In genomic region chr4:141133146-141134006, GRCh38 we compare ENCODE assay signal across 8 cellular contexts. TPM values are rescaled to one million over a fixed set of nuclear protein-coding genes. Genes with fewer than 3 reads are reported as not detected.
DNase-seq lines count a peak whose midpoint lies in the region; ATAC-seq and TF ChIP-seq lines count a peak whose summit lies in the region.

Gene RNF150 (minus strand): TSS chr4:141133469.

- H3K79me2 ChIP-seq in DND-41 (ENCODE audit: insufficient read depth, low read length) (no peaks in the 10 kb centered on the region), KMS-11 (ENCODE audit: insufficient read depth, low read depth) (no peaks in the 10 kb centered on the region)

- H3K27me3 ChIP-seq in DND-41 (ENCODE audit: insufficient read depth, low read length, poor library complexity) (peaks cover 21% of the 10 kb centered on the region), KMS-11 (ENCODE audit: insufficient read depth, low read depth) (no peaks in the 10 kb centered on the region; the same call in 1 of the 2 replicates), Panc1 (ENCODE audit: control insufficient read depth, insufficient read depth, low read length) (peaks cover 2% of the 10 kb centered on the region; the same call in 1 of the 2 replicates)

- no peak within 1 kb of the TSS for H3K9ac ChIP-seq in DND-41 (ENCODE audit: low read depth, low read length)
- H3K9ac ChIP-seq in KMS-11 = peak within 1 kb of the TSS; percentile 47; the same call in 1 of the 2 replicates

- peak; percentile 35; the same call in 1 of the 3 replicates for ATAC-seq in DND-41 (ENCODE audit: insufficient read depth, low read depth)
- peak; percentile 73 for ATAC-seq in GM21717 (IDR thresholded peaks at IDR 0.05; ENCODE audit: unreplicated experiment)
- peak; percentile 88 for ATAC-seq in Panc1

- peak; percentile 25 for TF ChIP-seq CTCF in DND-41 (IDR thresholded peaks at IDR 0.05; ENCODE audit: borderline replicate concordance, extremely low read depth, low read length, poor library complexity, severe bottlenecking)
- TF ChIP-seq CTCF in KMS-11 (conservative IDR thresholded peaks at IDR 0.05; ENCODE audit: low read depth, low read length) = peak; percentile 91
- peak; percentile 78 for TF ChIP-seq CTCF in Panc1 (IDR thresholded peaks at IDR 0.05)
- peak; percentile 81 for TF ChIP-seq CTCF in astrocyte of the spinal cord (IDR thresholded peaks at IDR 0.05; ENCODE audit: low read depth, low read length)

- no TSS peak for BruUV-seq in Panc1 (replicated peaks; lab: Mats Ljungman, UMichigan)

- H3K4me3 ChIP-seq in DND-41 (ENCODE audit: low read depth in 1 of 2, low read length in 2 of 2) (no peak within 1 kb of the TSS), KMS-11 (IDR thresholded peaks at IDR 0.05; ENCODE audit: insufficient read depth, low read depth, low read length) (no peak within 1 kb of the TSS), Panc1 (ENCODE audit: low read depth in 2 of 2, low read length in 2 of 2) (peak within 1 kb of the TSS; percentile 43 to 52), astrocyte of the spinal cord (ENCODE audit: low read depth, low read length) (peak within 1 kb of the TSS; percentile 77)

- H2AFZ ChIP-seq in DND-41 (ENCODE audit: low read depth, low read length) (no peak within 1 kb of the TSS), KMS-11 (ENCODE audit: low read depth) (peak within 1 kb of the TSS; percentile 95)

- H3K4me2 ChIP-seq in DND-41 (ENCODE audit: insufficient read depth, low read length) (no peak within 1 kb of the TSS), KMS-11 (peak within 1 kb of the TSS; percentile 79)

- POLR2A ChIA-PET in Panc1 (lab: Charles Lee) = no interaction called here

- H3K27ac ChIP-seq in DND-41 (ENCODE audit: low read length) = no peak within 1 kb of the TSS
- H3K27ac ChIP-seq in KMS-11 = no peak within 1 kb of the TSS
- H3K27ac ChIP-seq in Panc1 (ENCODE audit: low read length) = no peak within 1 kb of the TSS

- H3K9me3 ChIP-seq in DND-41 (ENCODE audit: insufficient read depth, low read length, severe bottlenecking) (no peaks in the 10 kb centered on the region), Panc1 (ENCODE audit: control insufficient read depth, insufficient read depth, low read depth, low read length) (no peaks in the 10 kb centered on the region)

- no peaks in the 10 kb centered on the region for H3K36me3 ChIP-seq in DND-41 (ENCODE audit: insufficient read depth, low read length)
- H3K36me3 ChIP-seq in KMS-11 (ENCODE audit: insufficient read depth) = no peaks in the 10 kb centered on the region
- no peaks in the 10 kb centered on the region for H3K36me3 ChIP-seq in Panc1 (ENCODE audit: control insufficient read depth, insufficient read depth, low read length)

- in situ Hi-C loops in Panc1 (cut with HindIII; ENCODE audit: low pct_unique_long_range_greater_than_20kb, low sequenced_read_pairs) (no loop called here), astrocyte of the spinal cord (cut with HindIII; ENCODE audit: low sequenced_read_pairs) (loop anchor here (25.0 kb wide), 1 partner anchor 246 kb away; no protein-coding TSS in a partner anchor)

- H4K20me1 ChIP-seq in DND-41 (ENCODE audit: insufficient read depth, low read length) (no peaks in the 10 kb centered on the region), KMS-11 (ENCODE audit: insufficient read depth) (no peaks in the 10 kb centered on the region)

- H3K4me1 ChIP-seq in DND-41 (ENCODE audit: insufficient read depth, low read length) (no peaks in the 10 kb centered on the region), KMS-11 (ENCODE audit: low read depth, poor library complexity, severe bottlenecking) (peaks cover 5% of the 10 kb centered on the region), Panc1 (ENCODE audit: control insufficient read depth, insufficient read depth, low read length) (no peaks in the 10 kb centered on the region)

- CTCF ChIA-PET in Panc1 (lab: Charles Lee) = interaction anchor here (0.7 to 1.9 kb wide), 4 partner anchors 245 to 361 kb away, joined by 3 to 22 read pairs (median 5); no protein-coding TSS in a partner anchor

- no peak for DNase-seq in DND-41
- DNase-seq in Panc1 (ENCODE audit: low read depth, low spot score) = peak; percentile 2
- DNase-seq in astrocyte of the spinal cord (ENCODE audit: low read depth, low spot score) = peak; percentile 93
- DNase-seq in hepatic stellate cell (ENCODE audit: low spot score) = peak; percentile 76
- DNase-seq in posterior cingulate gyrus = peak; percentile 63 to 96 (median 82)
- DNase-seq in effector CD4-positive, alpha-beta T cell = no peak

- intact Hi-C loops in Panc1 (cut with micrococcal nuclease; ENCODE audit: unreplicated experiment) (loop anchor here (2.0 kb wide), 1 partner anchor 273 kb away; no protein-coding TSS in a partner anchor), posterior cingulate gyrus (cut with DNase I) (loop anchor here (1.0 kb wide), 1 partner anchor 272 kb away; no protein-coding TSS in a partner anchor)

RNA-seq across cellular contexts. Expression of gene RNF150, which starts in this region (rescaled TPM):
- total RNA-seq in Panc1 (2021; ENCODE audit: unreplicated experiment) = 1.3 TPM
- polyA plus RNA-seq in Panc1 (2012; ENCODE audit: insufficient read length) = 0.30 TPM

Comparison
In these comparisons a context has a peak if more than half of its experiments do, and no peak if none do; other contexts are left out.
1. ATAC-seq: peak in every context shown above with its lines; median percentile 88 in Panc1; 73 in GM21717; 35 in DND-41.
2. DNase-seq: peak in Panc1 (single experiment), astrocyte of the spinal cord (single experiment), hepatic stellate cell (single experiment) and posterior cingulate gyrus (10 of 10); none in DND-41 (single experiment) and effector CD4-positive, alpha-beta T cell (single experiment).
3. H3K4me3 ChIP-seq: peak in Panc1 (2 of 2) and astrocyte of the spinal cord (single experiment); none in DND-41 (0 of 2) and KMS-11 (single experiment).
4. CTCF ChIP-seq: peak in every context shown above with its lines; median percentile 91 in KMS-11; 81 in astrocyte of the spinal cord; 78 in Panc1; 25 in DND-41.